Comparison of ENCODE assay signal across 1 cellular context in the genomic region with DNA sequence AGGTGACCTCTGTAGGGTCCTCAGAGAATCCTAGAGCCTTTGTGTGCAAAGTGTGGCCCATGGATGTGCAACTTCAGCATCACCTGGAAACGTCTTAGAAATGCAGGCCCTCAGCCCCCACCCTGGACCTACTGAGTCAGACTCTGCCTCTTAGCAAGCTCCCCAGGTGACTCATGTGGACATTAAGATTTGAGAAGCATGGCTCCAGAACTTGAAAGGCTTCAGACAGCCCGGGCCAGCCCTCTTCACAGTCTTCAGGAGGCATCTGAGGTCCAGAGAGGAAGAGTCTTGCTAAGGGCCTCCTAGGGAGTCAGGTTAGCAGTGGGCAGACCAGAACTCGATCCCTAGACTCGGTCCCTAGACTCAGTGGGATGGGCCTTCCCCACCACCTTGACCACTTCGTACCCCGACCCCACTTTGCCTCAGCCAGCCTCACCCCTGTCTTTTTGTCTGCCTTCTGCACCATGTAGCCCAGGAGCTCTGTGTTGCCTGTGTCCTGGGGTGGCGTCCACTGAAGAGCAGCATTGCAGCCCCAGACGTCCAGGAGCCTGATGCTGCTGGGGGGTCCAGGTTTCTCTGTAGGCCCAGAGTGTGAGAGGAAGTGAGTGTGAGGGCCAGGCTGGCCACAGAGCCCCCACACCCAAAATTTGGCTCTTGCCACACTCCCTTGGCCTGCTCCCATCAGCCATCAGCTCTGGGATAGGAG.
TF ChIP-seq lines count a peak whose summit lies in the region.

No MANE protein-coding gene starts in this region.

TF ChIP-seq in IMR-90, 13 proteins besides CTCF, POLR2A, EP300 and RAD21:
- TF ChIP-seq SMC3 (IDR thresholded peaks at IDR 0.05; ENCODE audit: low read depth, low read length): no peak
- TF ChIP-seq RFX5 (IDR thresholded peaks at IDR 0.05; ENCODE audit: low read depth, low read length): no peak
- no peak for TF ChIP-seq MAZ (IDR thresholded peaks at IDR 0.05; ENCODE audit: borderline replicate concordance, low read depth, low read length)
- TF ChIP-seq MXI1 (IDR thresholded peaks at IDR 0.05; ENCODE audit: borderline replicate concordance, low read depth, low read length): no peak
- TF ChIP-seq BHLHE40 (IDR thresholded peaks at IDR 0.05; ENCODE audit: low read depth, low read length): no peak
- TF ChIP-seq, protein P1, sequence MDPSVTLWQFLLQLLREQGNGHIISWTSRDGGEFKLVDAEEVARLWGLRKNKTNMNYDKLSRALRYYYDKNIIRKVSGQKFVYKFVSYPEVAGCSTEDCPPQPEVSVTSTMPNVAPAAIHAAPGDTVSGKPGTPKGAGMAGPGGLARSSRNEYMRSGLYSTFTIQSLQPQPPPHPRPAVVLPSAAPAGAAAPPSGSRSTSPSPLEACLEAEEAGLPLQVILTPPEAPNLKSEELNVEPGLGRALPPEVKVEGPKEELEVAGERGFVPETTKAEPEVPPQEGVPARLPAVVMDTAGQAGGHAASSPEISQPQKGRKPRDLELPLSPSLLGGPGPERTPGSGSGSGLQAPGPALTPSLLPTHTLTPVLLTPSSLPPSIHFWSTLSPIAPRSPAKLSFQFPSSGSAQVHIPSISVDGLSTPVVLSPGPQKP (IDR thresholded peaks at IDR 0.05; ENCODE audit: borderline replicate concordance, low read depth, low read length): no peak
- no peak for TF ChIP-seq FOS (IDR thresholded peaks at IDR 0.05; ENCODE audit: low read depth, low read length)
- no peak for TF ChIP-seq NFE2L2 (IDR thresholded peaks at IDR 0.05; ENCODE audit: low read depth, low read length)
- TF ChIP-seq RCOR1 (IDR thresholded peaks at IDR 0.05; ENCODE audit: insufficient replicate concordance, low read length): no peak
